26 cellular contexts compared by ENCODE assay signal in the genomic region with DNA sequence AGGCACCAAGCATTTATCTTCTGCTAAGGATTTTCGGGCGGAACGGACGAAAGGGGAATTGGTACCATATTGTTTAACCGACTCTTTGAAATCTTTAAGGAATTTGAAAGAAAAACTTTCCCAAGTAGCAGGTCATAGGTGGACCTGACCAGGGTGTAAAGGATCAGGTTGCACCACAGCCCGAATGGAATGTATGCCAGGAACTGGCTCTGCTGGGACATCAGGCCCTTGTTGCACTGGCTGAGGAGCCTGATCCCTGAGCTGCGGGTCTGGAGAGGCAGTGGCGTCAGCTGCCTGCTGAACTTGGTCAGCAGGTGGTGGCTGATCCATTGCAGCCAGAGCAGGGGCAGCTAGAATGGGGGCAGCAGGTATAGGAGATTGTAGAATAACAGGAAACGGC. TPM values are rescaled to one million over a fixed set of nuclear protein-coding genes. Genes with fewer than 3 reads are reported as not detected.
"Had no signal": no experiment of that assay in that cellular context is flagged by ENCODE, and none has a peak within 500 bp of the region (broad histone marks: within the 10 kb centered on the region; RNA-seq: fewer than 3 reads in every experiment).

No MANE protein-coding gene starts in this region.

- H3K36me3 ChIP-seq: Peyer's patch, SJCRH30, WERI-Rb-1 had no signal

- H3K4me3 ChIP-seq: Peyer's patch, SJCRH30 had no signal

- H3K9me3 Mint-ChIP-seq: activated naive CD4-positive, alpha-beta T cell treated with anti-CD3 and anti-CD28 coated beads for 36 hours; activated T-helper 17 cell treated with anti-CD3 and anti-CD28 coated beads, Interleukin-2, amount 50 U/mL, for 72 hours had no signal

- H3K27ac ChIP-seq: Peyer's patch, RWPE1, SJCRH30, WERI-Rb-1 had no signal

- H3K36me3 Mint-ChIP-seq: activated naive CD8-positive, alpha-beta T cell; brain had no signal

- H3K4me3 Mint-ChIP-seq: activated CD4-positive, alpha-beta memory T cell treated with anti-CD3 and anti-CD28 coated beads, Interleukin-2, amount 10 ng/mL, durations not matched to agents 7 days and 5 days; activated CD4-positive, alpha-beta T cell treated with anti-CD3 and anti-CD28 coated beads for 36 hours; activated naive CD4-positive, alpha-beta T cell treated with anti-CD3 and anti-CD28 coated beads for 36 hours; activated naive CD8-positive, alpha-beta T cell; activated T-helper 17 cell treated with anti-CD3 and anti-CD28 coated beads, Interleukin-2, amount 50 U/mL, for 72 hours; brain had no signal

- H3K4me1 Mint-ChIP-seq: activated CD4-positive, alpha-beta T cell treated with anti-CD3 and anti-CD28 coated beads for 36 hours; activated T-helper 17 cell treated with anti-CD3 and anti-CD28 coated beads, Interleukin-2, amount 50 U/mL, for 72 hours; brain had no signal

- H3K27ac Mint-ChIP-seq: activated CD4-positive, alpha-beta memory T cell treated with anti-CD3 and anti-CD28 coated beads, Interleukin-2, amount 10 ng/mL, durations not matched to agents 7 days and 5 days; activated CD4-positive, alpha-beta T cell treated with anti-CD3 and anti-CD28 coated beads for 36 hours; activated naive CD4-positive, alpha-beta T cell treated with anti-CD3 and anti-CD28 coated beads for 36 hours; activated naive CD8-positive, alpha-beta T cell; activated T-helper 17 cell treated with anti-CD3 and anti-CD28 coated beads, Interleukin-2, amount 50 U/mL, for 72 hours; brain had no signal

- DNase-seq: activated CD4-positive, alpha-beta memory T cell treated with anti-CD3 and anti-CD28 coated beads, Interleukin-2, amount 10 ng/mL, durations not matched to agents 7 days and 5 days; activated CD4-positive, alpha-beta T cell treated with anti-CD3 and anti-CD28 coated beads for 36 hours; activated CD4-positive, alpha-beta T cell treated with anti-CD3 and anti-CD28 coated beads, Interleukin-2, amount 50 U/mL, for 1 hour; activated gamma-delta T cell; activated naive CD4-positive, alpha-beta T cell treated with anti-CD3 and anti-CD28 coated beads for 36 hours; activated T-cell treated with anti-CD3 and anti-CD28 coated beads for 4 hours; activated T-cell treated with anti-CD3 and anti-CD28 coated beads, Interleukin-2, amount 50 U/mL, for 48 hours; amygdala; NCI-H1105 treated with DMSO at 0.1 percent for 48 hours; NCI-H1436 treated with DMSO at 0.1 percent for 48 hours; NCI-H187; NCI-H2081; NCI-H510A treated with DMSO at 0.1 percent for 48 hours; NCI-H69; Peyer's patch; Right ventricle myocardium superior; SJCRH30; SK-N-SH; T-helper 1 cell; WERI-Rb-1 had no signal

- H3K27me3 ChIP-seq: Peyer's patch, SJCRH30 had no signal

- ATAC-seq: activated CD4-positive, alpha-beta T cell treated with anti-CD3 and anti-CD28 coated beads for 36 hours; activated T-helper 17 cell treated with anti-CD3 and anti-CD28 coated beads, Interleukin-2, amount 50 U/mL, for 72 hours had no signal

- H3K4me2 ChIP-seq: SK-N-SH had no signal

- H3K4me1 ChIP-seq: Peyer's patch had no signal

- H3K9ac ChIP-seq: SK-N-SH had no signal

- H3K9me3 ChIP-seq: Peyer's patch, SK-N-SH had no signal

- H3K27me3 Mint-ChIP-seq: activated CD4-positive, alpha-beta memory T cell treated with anti-CD3 and anti-CD28 coated beads, Interleukin-2, amount 10 ng/mL, durations not matched to agents 7 days and 5 days; activated CD4-positive, alpha-beta T cell treated with anti-CD3 and anti-CD28 coated beads for 36 hours; activated naive CD8-positive, alpha-beta T cell; brain had no signal

RNA-seq across cellular contexts. Expression of a gene that starts 41.4 kb away (rescaled TPM):
- total RNA-seq: activated CD4-positive, alpha-beta memory T cell treated with anti-CD3 and anti-CD28 coated beads, Interleukin-2, amount 10 ng/mL, durations not matched to agents 7 days and 5 days; activated CD4-positive, alpha-beta T cell treated with anti-CD3 and anti-CD28 coated beads for 36 hours; activated CD8-positive, alpha-beta memory T cell treated with anti-CD3 and anti-CD28 coated beads for 36 hours; activated T-helper 17 cell treated with anti-CD3 and anti-CD28 coated beads, Interleukin-2, amount 50 U/mL, for 72 hours; T-helper 2 cell treated with Interferon-gamma antibody and Interleukin-4, amounts not matched to agents 100 ng/mL and 5 ng/mL, for 36 hours had no signal
- polyA plus RNA-seq: SK-N-SH had no signal

RNA-seq across cellular contexts. Expression of a gene that starts 49.1 kb away (rescaled TPM):
- total RNA-seq: activated CD8-positive, alpha-beta memory T cell treated with anti-CD3 and anti-CD28 coated beads for 36 hours had no signal
